In genomic region chr12:84874825-84875139, GRCh38 we compare ENCODE assay signal across 21 cellular contexts. TPM values are rescaled to one million over a fixed set of nuclear protein-coding genes. Genes with fewer than 3 reads are reported as not detected.
DNase-seq lines count a peak whose midpoint lies in the region; ATAC-seq and TF ChIP-seq lines count a peak whose summit lies in the region.
"Had no signal": no experiment of that assay in that cellular context is flagged by ENCODE, and none has a peak within 500 bp of the region (broad histone marks: within the 10 kb centered on the region; RNA-seq: fewer than 3 reads in every experiment).

No MANE protein-coding gene starts in this region.

- H3K27ac Mint-ChIP-seq in neural crest cell (ENCODE audit: unreplicated experiment) (no peak overlapping the region), nephron progenitor cell (no peak overlapping the region)
- H3K27ac Mint-ChIP-seq: activated B cell treated with CpG ODN at 0.5 μM for 24 hours; effector memory CD8-positive, alpha-beta T cell; IgD-negative memory B cell; stimulated activated naive B cell treated with anti-CD40 and anti-IgM and Interleukin-4, amounts not matched to agents 10 μg/mL and 1 μg/mL and 100 μg/mL, for 72 hours had no signal

- H3K4me3 Mint-ChIP-seq in neural crest cell (no peak overlapping the region), nephron progenitor cell (no peak overlapping the region)
- H3K4me3 Mint-ChIP-seq: activated B cell treated with CpG ODN at 0.5 μM for 24 hours; effector memory CD8-positive, alpha-beta T cell; IgD-negative memory B cell; stimulated activated naive B cell treated with anti-CD40 and anti-IgM and Interleukin-4, amounts not matched to agents 10 μg/mL and 1 μg/mL and 100 μg/mL, for 72 hours had no signal

- H3K27me3 Mint-ChIP-seq in neural crest cell (ENCODE audit: low read depth) (peaks cover 3% of the 10 kb centered on the region), nephron progenitor cell (ENCODE audit: low read depth, poor library complexity) (peaks cover 4% of the 10 kb centered on the region)
- H3K27me3 Mint-ChIP-seq: effector memory CD8-positive, alpha-beta T cell; IgD-negative memory B cell had no signal

- H3K36me3 ChIP-seq in MG63 = no peaks in the 10 kb centered on the region
- H3K36me3 ChIP-seq: colonic mucosa had no signal

- no peaks in the 10 kb centered on the region for H3K36me3 Mint-ChIP-seq in neural crest cell (ENCODE audit: low read depth)
- no peaks in the 10 kb centered on the region for H3K36me3 Mint-ChIP-seq in nephron progenitor cell (ENCODE audit: low read depth)
- H3K36me3 Mint-ChIP-seq: IgD-negative memory B cell; stimulated activated naive B cell treated with anti-CD40 and anti-IgM and Interleukin-4, amounts not matched to agents 10 μg/mL and 1 μg/mL and 100 μg/mL, for 72 hours had no signal

- TF ChIP-seq CTCF in neural crest cell (conservative IDR thresholded peaks at IDR 0.05) = peak; percentile 7
- no peak for TF ChIP-seq CTCF in nephron progenitor cell (IDR thresholded peaks at IDR 0.05)

- no peaks in the 10 kb centered on the region for H3K9me3 ChIP-seq in MG63
- H3K9me3 ChIP-seq: colonic mucosa had no signal

- peak; percentile 9 for ATAC-seq in GM18517 (IDR thresholded peaks at IDR 0.05; ENCODE audit: unreplicated experiment)
- peak; percentile 16 for ATAC-seq in GM21390 (IDR thresholded peaks at IDR 0.05; ENCODE audit: unreplicated experiment)
- peak; percentile 6 for ATAC-seq in HG03520 (IDR thresholded peaks at IDR 0.05; ENCODE audit: unreplicated experiment)

- H3K4me3 ChIP-seq in MG63 = no peak overlapping the region
- H3K4me3 ChIP-seq: colonic mucosa, GM12878, lung, skin epidermis had no signal

- no peaks in the 10 kb centered on the region for H3K9me3 Mint-ChIP-seq in neural crest cell
- H3K9me3 Mint-ChIP-seq in nephron progenitor cell = no peaks in the 10 kb centered on the region
- H3K9me3 Mint-ChIP-seq: activated B cell treated with CpG ODN at 0.5 μM for 24 hours; effector memory CD8-positive, alpha-beta T cell; IgD-negative memory B cell; stimulated activated naive B cell treated with anti-CD40 and anti-IgM and Interleukin-4, amounts not matched to agents 10 μg/mL and 1 μg/mL and 100 μg/mL, for 72 hours had no signal

- H3K27me3 ChIP-seq in MG63 = no peaks in the 10 kb centered on the region
- H3K27me3 ChIP-seq: colonic mucosa had no signal

- H3K4me1 Mint-ChIP-seq in neural crest cell (no peaks in the 10 kb centered on the region), nephron progenitor cell (no peaks in the 10 kb centered on the region)
- H3K4me1 Mint-ChIP-seq: activated B cell treated with CpG ODN at 0.5 μM for 24 hours; stimulated activated naive B cell treated with anti-CD40 and anti-IgM and Interleukin-4, amounts not matched to agents 10 μg/mL and 1 μg/mL and 100 μg/mL, for 72 hours had no signal

- no peak for DNase-seq in neural crest cell (ENCODE audit: low read depth, low spot score)
- no peak for DNase-seq in NCI-H2081 treated with DMSO at 0.1 percent for 48 hours (lab: John Stamatoyannopoulos, UW)
- no peak for DNase-seq in nephron progenitor cell
- DNase-seq in stimulated activated CD4-positive, alpha-beta T cell treated with anti-CD3 and anti-CD28 coated beads, Interleukin-12 subunit alpha, Interleukin-12 subunit beta, amount 100 ng/mL, for 4 hours = no peak
- no peak for DNase-seq in MG63
- DNase-seq: activated B cell treated with CpG ODN at 0.5 μM for 24 hours; activated gamma-delta T cell treated with Interleukin-2 at 50 U/mL for 16 hours; activated T-cell treated with anti-CD3 and anti-CD28 coated beads, Interleukin-2, amount 50 U/mL, for 1 hour; colonic mucosa; effector memory CD8-positive, alpha-beta T cell; occipital lobe; stimulated activated CD4-positive, alpha-beta T cell treated with anti-CD3 and anti-CD28 coated beads, Interleukin-2, amount 100 ng/mL, for 48 hours; stimulated activated naive B cell treated with anti-CD40 and anti-IgM and Interleukin-4, amounts not matched to agents 10 μg/mL and 1 μg/mL and 100 μg/mL, for 72 hours had no signal

RNA-seq across cellular contexts. Expression of gene SLC6A15, which starts 37.8 kb away (rescaled TPM):
- 2.8 and 3.2 TPM in 2 replicates for total RNA-seq in neural crest cell
- 0.30 and 1.5 TPM in 2 replicates for total RNA-seq in MG63 (2014; rRNA removed; shearing (Covaris generic); ENCODE audit: low replicate concordance)
- total RNA-seq: activated B cell treated with CpG ODN at 0.5 μM for 24 hours; GM12878; T-helper 2 cell treated with Interferon-gamma antibody and Interleukin-4, amounts not matched to agents 100 ng/mL and 5 ng/mL, for 36 hours had no signal
